In genomic region chr3:101142160-101142559, GRCh38 we compare ENCODE assay signal across 19 cellular contexts.
"Had no signal": no experiment of that assay in that cellular context is flagged by ENCODE, and none has a peak within 500 bp of the region (broad histone marks: within the 10 kb centered on the region; RNA-seq: fewer than 3 reads in every experiment).

No MANE protein-coding gene starts in this region.

- DNase-seq: IMR-90, MV-4-11, NCI-H1048, NCI-H1105, NCI-H1417, NCI-H1436 treated with DMSO at 0.1 percent for 48 hours, NCI-H1694, NCI-H187 treated with DMSO at 0.1 percent for 48 hours, NCI-H2029 treated with DMSO at 0.1 percent for 48 hours, NCI-H2171 treated with DMSO at 0.1 percent for 48 hours, NCI-H345, NCI-H446 treated with DMSO at 0.1 percent for 48 hours, NCI-H510A treated with DMSO at 0.1 percent for 48 hours, NCI-H69, NCI-H774, PC-3, Peyer's patch, SHP77, SK-N-SH had no signal
